In genomic region chr17:46061435-46061834, GRCh38 we compare ENCODE assay signal across 11 cellular contexts.
DNase-seq lines count a peak whose midpoint lies in the region; ATAC-seq and TF ChIP-seq lines count a peak whose summit lies in the region.
"Had no signal": no experiment of that assay in that cellular context is flagged by ENCODE, and none has a peak within 500 bp of the region (broad histone marks: within the 10 kb centered on the region; RNA-seq: fewer than 3 reads in every experiment).

No MANE protein-coding gene starts in this region.

- peaks cover 37% of the 10 kb centered on the region for H3K4me1 ChIP-seq in psoas muscle
- H3K4me1 ChIP-seq: BLaER1 treated with 17β-estradiol and CSF1 and Interleukin-3, amounts not matched to agents 10 nM and 100 nM had no signal

- H3K36me3 ChIP-seq in psoas muscle (ENCODE audit: insufficient read depth in 1 of 2, low read depth in 1 of 2): peaks cover 0 to 20% of the 10 kb centered on the region in 2 donors

- intact Hi-C loops in psoas muscle (cut with DNase I): loop anchor here in 1 of 2 donors (5.0 kb wide), 1 partner anchor 116 kb away; no protein-coding TSS in a partner anchor

- H3K9me3 ChIP-seq in psoas muscle: no peaks in the 10 kb centered on the region
- H3K9me3 ChIP-seq: BLaER1 treated with 17β-estradiol and CSF1 and Interleukin-3, amounts not matched to agents 10 nM and 100 nM had no signal

- peak in 1 of 4 donors; percentile 45 for ATAC-seq in psoas muscle

- no peaks in the 10 kb centered on the region for H3K27me3 ChIP-seq in psoas muscle (ENCODE audit: insufficient read depth in 3 of 3, low read length in 2 of 3)
- H3K27me3 ChIP-seq: BLaER1 treated with 17β-estradiol and CSF1 and Interleukin-3, amounts not matched to agents 10 nM and 100 nM had no signal

- peak overlapping the region; percentile 10 for H3K27ac ChIP-seq in psoas muscle
- H3K27ac ChIP-seq: BLaER1 treated with 17β-estradiol and CSF1 and Interleukin-3, amounts not matched to agents 10 nM and 100 nM; coronary artery had no signal

- DNase-seq in NCI-H2107 treated with DMSO at 0.1 percent for 48 hours (lab: John Stamatoyannopoulos, UW; ENCODE audit: unreplicated experiment) (peak; percentile 23), NCI-H2107 (lab: John Stamatoyannopoulos, UW) (no peak), NCI-H1105 treated with DMSO at 0.1 percent for 48 hours (lab: John Stamatoyannopoulos, UW) (peak; percentile 36), choroid plexus epithelial cell (ENCODE audit: low read depth) (peak; percentile 52), psoas muscle (no peak), NCI-H187 (lab: John Stamatoyannopoulos, UW) (no peak), NCI-H524 treated with DMSO at 0.1 percent for 48 hours (lab: John Stamatoyannopoulos, UW) (no peak), hypothalamus (lab: John Stamatoyannopoulos, UW) (no peak)
- DNase-seq: activated CD4-positive, CD25-positive, alpha-beta regulatory T cell had no signal

- TF ChIP-seq CTCF in choroid plexus epithelial cell (conservative IDR thresholded peaks at IDR 0.05; ENCODE audit: low read depth, low read length): peak; percentile 43
- TF ChIP-seq CTCF in psoas muscle (IDR thresholded peaks at IDR 0.05): peak; percentile 32

- H3K4me3 ChIP-seq in choroid plexus epithelial cell (ENCODE audit: low read depth, low read length): no peak overlapping the region
- no peak overlapping the region for H3K4me3 ChIP-seq in psoas muscle
- H3K4me3 ChIP-seq: BLaER1 treated with 17β-estradiol and CSF1 and Interleukin-3, amounts not matched to agents 10 nM and 100 nM; coronary artery had no signal

- WGBS in psoas muscle, 3 donors: 91 to 98% (median 93%) methylated on average over 5 of the region's 5 CpGs

Comparison
In these comparisons a context has a peak if more than half of its experiments do, and no peak if none do; other contexts are left out.
1. DNase-seq: peak in NCI-H2107 treated with DMSO at 0.1 percent for 48 hours (single experiment), NCI-H1105 treated with DMSO at 0.1 percent for 48 hours (single experiment) and choroid plexus epithelial cell (single experiment); none in NCI-H2107 (single experiment), psoas muscle (0 of 2), NCI-H187 (0 of 2), NCI-H524 treated with DMSO at 0.1 percent for 48 hours (single experiment) and hypothalamus (0 of 51).